24 cellular contexts compared by ENCODE assay signal in the genomic region with DNA sequence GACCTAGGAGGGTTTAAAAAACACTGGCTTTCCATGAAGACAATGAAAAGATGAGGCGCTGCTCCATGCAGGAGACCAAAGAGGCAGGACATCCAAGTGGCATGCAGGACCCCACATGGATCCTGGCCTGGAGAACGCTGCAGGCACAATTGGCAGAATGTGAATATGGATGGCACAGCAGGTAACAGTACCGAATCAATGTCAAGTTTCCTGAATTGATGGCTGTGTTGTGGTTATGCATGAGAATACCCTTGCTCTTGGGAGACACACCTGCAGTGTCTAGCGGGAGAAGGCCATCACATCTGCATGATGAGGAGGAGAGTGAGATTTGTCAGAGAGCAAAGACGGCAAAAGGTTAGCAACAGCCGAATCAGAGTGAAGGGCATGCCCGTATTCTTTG.
DNase-seq lines count a peak whose midpoint lies in the region; ATAC-seq and TF ChIP-seq lines count a peak whose summit lies in the region.
"Had no signal": no experiment of that assay in that cellular context is flagged by ENCODE, and none has a peak within 500 bp of the region (broad histone marks: within the 10 kb centered on the region; RNA-seq: fewer than 3 reads in every experiment).

No MANE protein-coding gene starts in this region.

- no peaks in the 10 kb centered on the region for H4K20me1 ChIP-seq in Karpas-422 (ENCODE audit: insufficient read depth, low read depth, low read length)

- H3K14ac ChIP-seq in neuronal stem cell (ENCODE audit: low read length) = no peak overlapping the region

- H3K79me1 ChIP-seq in neuronal stem cell (ENCODE audit: low read depth, low read length) = no peaks in the 10 kb centered on the region

- no peaks in the 10 kb centered on the region for H3K9me3 Mint-ChIP-seq in activated T-cell treated with anti-CD3 and anti-CD28 coated beads, Interleukin-2, amount 50 U/mL, for 4 hours
- H3K9me3 Mint-ChIP-seq in chondrocyte (ENCODE audit: low read depth) = no peaks in the 10 kb centered on the region
- no peaks in the 10 kb centered on the region for H3K9me3 Mint-ChIP-seq in stimulated activated naive B cell treated with anti-CD40 and anti-IgM and Interleukin-4, amounts not matched to agents 10 μg/mL and 1 μg/mL and 100 μg/mL, for 72 hours
- H3K9me3 Mint-ChIP-seq: CD14-positive monocyte; natural killer cell treated with Interleukin-12 subunit alpha and Interleukin-12 subunit beta and Interleukin-15 and Interleukin-18, amount 100 ng/mL, for 72 hours had no signal

- no peak overlapping the region for H2AK5ac ChIP-seq in neuronal stem cell (ENCODE audit: low read depth, low read length)

- H3K27me3 Mint-ChIP-seq in activated T-cell treated with anti-CD3 and anti-CD28 coated beads, Interleukin-2, amount 50 U/mL, for 4 hours (ENCODE audit: low read depth) = no peaks in the 10 kb centered on the region
- peaks cover 12% of the 10 kb centered on the region for H3K27me3 Mint-ChIP-seq in chondrocyte (ENCODE audit: low read depth)
- no peaks in the 10 kb centered on the region for H3K27me3 Mint-ChIP-seq in stimulated activated naive B cell treated with anti-CD40 and anti-IgM and Interleukin-4, amounts not matched to agents 10 μg/mL and 1 μg/mL and 100 μg/mL, for 72 hours
- H3K27me3 Mint-ChIP-seq: activated CD4-positive, alpha-beta T cell treated with anti-CD3 and anti-CD28 coated beads for 36 hours; natural killer cell treated with Interleukin-12 subunit alpha and Interleukin-12 subunit beta and Interleukin-15 and Interleukin-18, amount 100 ng/mL, for 72 hours had no signal

- no peaks in the 10 kb centered on the region for H3K36me3 ChIP-seq in Karpas-422 (ENCODE audit: insufficient read depth, low read length)
- no peaks in the 10 kb centered on the region for H3K36me3 ChIP-seq in neuronal stem cell (replicated peaks in 1 of 2; ENCODE audit: control insufficient read depth in 2 of 2, insufficient read depth in 2 of 2, low read length in 2 of 2)
- H3K36me3 ChIP-seq in vagina = no peaks in the 10 kb centered on the region
- H3K36me3 ChIP-seq: ascending aorta, suprapubic skin had no signal

- no peak for ATAC-seq in activated T-cell treated with anti-CD3 and anti-CD28 coated beads, Interleukin-2, amount 50 U/mL, for 4 hours
- ATAC-seq in stimulated activated naive B cell treated with anti-CD40 and anti-IgM and Interleukin-4, amounts not matched to agents 10 μg/mL and 1 μg/mL and 100 μg/mL, for 72 hours (replicated peaks) = no peak
- ATAC-seq: A549; GM12878; natural killer cell treated with Interleukin-12 subunit alpha and Interleukin-12 subunit beta and Interleukin-15 and Interleukin-18, amount 100 ng/mL, for 72 hours; sciatic nerve had no signal

- no peak overlapping the region for H2BK12ac ChIP-seq in neuronal stem cell (ENCODE audit: low read length)

- TF ChIP-seq POLR2A in vagina (IDR thresholded peaks at IDR 0.05) = no peak

- H3K4me1 ChIP-seq in Karpas-422 (ENCODE audit: low read length) = peaks cover 40% of the 10 kb centered on the region
- no peaks in the 10 kb centered on the region for H3K4me1 ChIP-seq in neuronal stem cell (ENCODE audit: control insufficient read depth in 2 of 2, insufficient read depth in 1 of 2, low read depth in 1 of 2, low read length in 2 of 2)
- H3K4me1 ChIP-seq in vagina = no peaks in the 10 kb centered on the region
- H3K4me1 ChIP-seq: A549, ascending aorta had no signal

- no peaks in the 10 kb centered on the region for H3K79me2 ChIP-seq in Karpas-422 (ENCODE audit: low read length)
- H3K79me2 ChIP-seq: parathyroid adenoma had no signal

- H2AFZ ChIP-seq in Karpas-422 (ENCODE audit: low read length) (no peak overlapping the region), neuronal stem cell (ENCODE audit: low read length) (no peak overlapping the region)
- H2AFZ ChIP-seq: parathyroid adenoma had no signal

- no peak overlapping the region for H4K91ac ChIP-seq in neuronal stem cell (ENCODE audit: low read depth, low read length, poor library complexity)

- H3K4me3 ChIP-seq in Karpas-422 (ENCODE audit: low read length) (no peak overlapping the region), neuronal stem cell (ENCODE audit: low read length in 2 of 2) (no peak overlapping the region), vagina (no peak overlapping the region)
- H3K4me3 ChIP-seq: A549, ascending aorta, GM12878, suprapubic skin had no signal

- H3K36me3 Mint-ChIP-seq in activated T-cell treated with anti-CD3 and anti-CD28 coated beads, Interleukin-2, amount 50 U/mL, for 4 hours (ENCODE audit: insufficient read depth) = no peaks in the 10 kb centered on the region
- H3K36me3 Mint-ChIP-seq in chondrocyte (ENCODE audit: low read depth) = no peaks in the 10 kb centered on the region
- H3K36me3 Mint-ChIP-seq in stimulated activated naive B cell treated with anti-CD40 and anti-IgM and Interleukin-4, amounts not matched to agents 10 μg/mL and 1 μg/mL and 100 μg/mL, for 72 hours = no peaks in the 10 kb centered on the region
- H3K36me3 Mint-ChIP-seq: CD14-positive monocyte; natural killer cell treated with Interleukin-12 subunit alpha and Interleukin-12 subunit beta and Interleukin-15 and Interleukin-18, amount 100 ng/mL, for 72 hours had no signal

- H2BK5ac ChIP-seq in neuronal stem cell (ENCODE audit: low read length) = no peak overlapping the region

- TF ChIP-seq CTCF in chondrocyte (IDR thresholded peaks at IDR 0.05) (no peak), vagina (IDR thresholded peaks at IDR 0.05) (no peak)

- H3K4ac ChIP-seq in neuronal stem cell (ENCODE audit: low read length) = no peak overlapping the region

- H3K9me3 ChIP-seq in Karpas-422 (ENCODE audit: low read length) (no peaks in the 10 kb centered on the region), neuronal stem cell (replicated peaks in 1 of 2; ENCODE audit: control insufficient read depth in 2 of 2, insufficient read depth in 1 of 2, low read depth in 1 of 2, low read length in 2 of 2) (no peaks in the 10 kb centered on the region), vagina (no peaks in the 10 kb centered on the region)
- H3K9me3 ChIP-seq: A549, ascending aorta, suprapubic skin had no signal

- no peak overlapping the region for H3K18ac ChIP-seq in neuronal stem cell (ENCODE audit: low read length)

- H3K27me3 ChIP-seq in Karpas-422 (ENCODE audit: low read length) (no peaks in the 10 kb centered on the region), neuronal stem cell (ENCODE audit: control insufficient read depth in 3 of 3, insufficient read depth in 3 of 3, low read depth in 1 of 3, low read length in 3 of 3) (peaks cover 0 to 62% (median 0%) of the 10 kb centered on the region in 3 experiments), vagina (no peaks in the 10 kb centered on the region)
- H3K27me3 ChIP-seq: ascending aorta, suprapubic skin had no signal

- H3K4me3 Mint-ChIP-seq in activated T-cell treated with anti-CD3 and anti-CD28 coated beads, Interleukin-2, amount 50 U/mL, for 4 hours = peak overlapping the region; percentile 41
- H3K4me3 Mint-ChIP-seq in chondrocyte (ENCODE audit: unreplicated experiment) = no peak overlapping the region
- no peak overlapping the region for H3K4me3 Mint-ChIP-seq in stimulated activated naive B cell treated with anti-CD40 and anti-IgM and Interleukin-4, amounts not matched to agents 10 μg/mL and 1 μg/mL and 100 μg/mL, for 72 hours
- H3K4me3 Mint-ChIP-seq: activated CD4-positive, alpha-beta T cell treated with anti-CD3 and anti-CD28 coated beads for 36 hours; CD14-positive monocyte; natural killer cell treated with Interleukin-12 subunit alpha and Interleukin-12 subunit beta and Interleukin-15 and Interleukin-18, amount 100 ng/mL, for 72 hours had no signal

- H3K4me2 ChIP-seq in Karpas-422 (ENCODE audit: low read depth, low read length, poor library complexity, severe bottlenecking) (peak overlapping the region; percentile 31), neuronal stem cell (ENCODE audit: insufficient read depth, low read length, poor library complexity, severe bottlenecking) (no peak overlapping the region)
- H3K4me2 ChIP-seq: A549 had no signal

- intact Hi-C loops in vagina (cut with DNase I) = no loop called here

- peak overlapping the region; percentile 2; the same call in 1 of the 2 replicates for H3K9ac ChIP-seq in Karpas-422 (ENCODE audit: low read length)
- H3K9ac ChIP-seq in neuronal stem cell (ENCODE audit: low read depth, low read length, poor library complexity) = peak overlapping the region; percentile 45
- H3K9ac ChIP-seq: parathyroid adenoma had no signal

- no peak overlapping the region for H4K8ac ChIP-seq in neuronal stem cell (ENCODE audit: low read depth, low read length)

- H3K27ac ChIP-seq in Karpas-422 (ENCODE audit: low read length) = peak overlapping the region; percentile 44
- no peak overlapping the region for H3K27ac ChIP-seq in neuronal stem cell (replicated peaks; ENCODE audit: low read length)
- H3K27ac ChIP-seq in vagina = no peak overlapping the region
- H3K27ac ChIP-seq: A549, ascending aorta, parathyroid adenoma, suprapubic skin had no signal

- DNase-seq in activated T-cell treated with anti-CD3 and anti-CD28 coated beads, Interleukin-2, amount 50 U/mL, for 4 hours = no peak
- no peak for DNase-seq in activated T-cell treated with anti-CD3 and anti-CD28 coated beads, Interleukin-2, amount 50 U/mL, for 1 hour
- no peak for DNase-seq in Karpas-422
- DNase-seq in chondrocyte (ENCODE audit: low spot score) = peak; percentile 4
- DNase-seq in neuronal stem cell (ENCODE audit: low spot score) = no peak
- DNase-seq in vagina (ENCODE audit: extremely low spot score in 2 of 2) = no peak
- DNase-seq in NCI-H2107 (lab: John Stamatoyannopoulos, UW) = no peak
- no peak for DNase-seq in stimulated activated naive B cell treated with anti-CD40 and anti-IgM and Interleukin-4, amounts not matched to agents 10 μg/mL and 1 μg/mL and 100 μg/mL, for 72 hours
- DNase-seq: activated CD8-positive, alpha-beta memory T cell treated with anti-CD3 and anti-CD28 coated beads, Interleukin-2, amount 50 U/mL, for 4 hours; activated gamma-delta T cell; DMS53; foreskin fibroblast; GOT3; NCI-H1092; NCI-H2081 treated with DMSO at 0.1 percent for 48 hours had no signal

- H2BK15ac ChIP-seq in neuronal stem cell (ENCODE audit: low read length) = no peak overlapping the region

- no peak overlapping the region for H3K23ac ChIP-seq in neuronal stem cell (ENCODE audit: low read depth, low read length, poor library complexity)

- H3K4me1 Mint-ChIP-seq in activated T-cell treated with anti-CD3 and anti-CD28 coated beads, Interleukin-2, amount 50 U/mL, for 4 hours (ENCODE audit: low read depth) = peaks cover 58% of the 10 kb centered on the region
- peaks cover 14% of the 10 kb centered on the region for H3K4me1 Mint-ChIP-seq in chondrocyte (ENCODE audit: low read depth)
- H3K4me1 Mint-ChIP-seq in stimulated activated naive B cell treated with anti-CD40 and anti-IgM and Interleukin-4, amounts not matched to agents 10 μg/mL and 1 μg/mL and 100 μg/mL, for 72 hours = peaks cover 70 to 95% of the 10 kb centered on the region in 2 donors

- H3K9me2 ChIP-seq in Karpas-422 (replicated peaks; ENCODE audit: insufficient read depth, low read length) = no peaks in the 10 kb centered on the region

- no CpG with 5 or more reads among the region's 7 CpGs for WGBS in neuronal stem cell (ENCODE audit: extremely low coverage in 2 of 2, insufficient read length in 2 of 2, insufficient replicate concordance in 1 of 2), 2 donors

- H3K27ac Mint-ChIP-seq in chondrocyte (ENCODE audit: unreplicated experiment) = no peak overlapping the region
- no peak overlapping the region for H3K27ac Mint-ChIP-seq in stimulated activated naive B cell treated with anti-CD40 and anti-IgM and Interleukin-4, amounts not matched to agents 10 μg/mL and 1 μg/mL and 100 μg/mL, for 72 hours
- H3K27ac Mint-ChIP-seq: activated CD4-positive, alpha-beta T cell treated with anti-CD3 and anti-CD28 coated beads for 36 hours; CD14-positive monocyte; natural killer cell treated with Interleukin-12 subunit alpha and Interleukin-12 subunit beta and Interleukin-15 and Interleukin-18, amount 100 ng/mL, for 72 hours had no signal

- no peak overlapping the region for H2BK120ac ChIP-seq in neuronal stem cell (ENCODE audit: low read depth, low read length)
